In the genomic region with DNA sequence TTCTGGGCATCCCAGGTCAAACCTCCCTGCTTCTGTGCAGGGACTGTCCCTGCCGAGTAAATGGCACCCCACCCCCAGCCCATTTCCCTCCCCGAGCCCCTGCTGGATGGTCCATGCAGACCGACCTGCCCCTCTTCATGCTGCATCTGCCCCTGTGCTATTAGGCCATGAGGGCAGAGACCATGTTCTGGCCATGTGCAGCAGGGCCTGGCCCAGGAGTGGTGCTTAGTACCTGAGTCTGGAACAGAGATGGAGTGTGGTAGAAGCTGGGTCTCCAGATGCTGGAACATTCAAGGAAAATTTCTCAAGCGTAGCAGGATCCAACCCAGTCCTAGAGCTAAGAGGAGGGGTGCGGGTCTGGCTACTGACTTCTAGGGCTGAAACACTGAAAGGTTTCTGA, we compare ENCODE assay signal across 18 cellular contexts. TPM values are rescaled to one million over a fixed set of nuclear protein-coding genes. Genes with fewer than 3 reads are reported as not detected.
DNase-seq lines count a peak whose midpoint lies in the region; ATAC-seq, FAIRE-seq and TF ChIP-seq lines count a peak whose summit lies in the region.
"Had no signal": no experiment of that assay in that cellular context is flagged by ENCODE, and none has a peak within 500 bp of the region (broad histone marks: within the 10 kb centered on the region; RNA-seq: fewer than 3 reads in every experiment).

No MANE protein-coding gene starts in this region.

- peak overlapping the region; percentile 40 to 78 for H3K27ac ChIP-seq in right atrium auricular region
- H3K27ac ChIP-seq in mammary epithelial cell (ENCODE audit: insufficient read depth, low read depth, low read length), result peak overlapping the region; percentile 68
- H3K27ac ChIP-seq in kidney (ENCODE audit: low read depth in 2 of 2, low read length in 2 of 2), result no peak overlapping the region
- H3K27ac ChIP-seq in tibial artery, result peak overlapping the region; percentile 41 to 60
- H3K27ac ChIP-seq: A549, C4-2B had no signal

- CTCF ChIA-PET in mammary epithelial cell (lab: Charles Lee; ENCODE audit: low non-redundant PET), result interaction anchor here (0.6 kb wide), 1 partner anchor 92 kb away, joined by 4 read pairs; no protein-coding TSS in a partner anchor

- no peak overlapping the region for H3K4me3 ChIP-seq in right atrium auricular region
- H3K4me3 ChIP-seq in mammary epithelial cell (replicated peaks in 1 of 3; ENCODE audit: insufficient read depth in 1 of 3, low read depth in 2 of 3, low read length in 3 of 3), result no peak overlapping the region
- no peak overlapping the region for H3K4me3 ChIP-seq in kidney (ENCODE audit: low read length in 2 of 2)
- no peak overlapping the region for H3K4me3 ChIP-seq in tibial artery
- H3K4me3 ChIP-seq: A549 had no signal

- H3K27me3 ChIP-seq in right atrium auricular region (no peaks in the 10 kb centered on the region), mammary epithelial cell (ENCODE audit: insufficient read depth, low read length) (no peaks in the 10 kb centered on the region), tibial artery (no peaks in the 10 kb centered on the region)

- H3K9ac ChIP-seq in mammary epithelial cell (ENCODE audit: insufficient read depth, low read length) (no peak overlapping the region), kidney (ENCODE audit: low read length in 2 of 2) (no peak overlapping the region)

- intact Hi-C loops in left ventricle myocardium superior (cut with micrococcal nuclease), result no loop called here
- intact Hi-C loops in mammary epithelial cell (cut with micrococcal nuclease), result no loop called here
- intact Hi-C loops in kidney (cut with DNase I), result no loop called here
- intact Hi-C loops in tibial artery (cut with DNase I; ENCODE audit: low total_unique reads), result no loop called here

- BruUV-seq in mammary epithelial cell (replicated peaks; lab: Mats Ljungman, UMichigan), result no TSS peak

- 78% methylated on average over 3 of the region's 5 CpGs for WGBS in mammary epithelial cell (ENCODE audit: low coverage, missing lambda C conversion rate)

- no peaks in the 10 kb centered on the region for H4K20me1 ChIP-seq in mammary epithelial cell (ENCODE audit: insufficient read depth, low read length)

- no peaks in the 10 kb centered on the region for H3K79me2 ChIP-seq in mammary epithelial cell (ENCODE audit: insufficient read depth, low read length)

- no peak overlapping the region for H3K4me2 ChIP-seq in mammary epithelial cell (ENCODE audit: insufficient read depth, low read depth, low read length)
- H3K4me2 ChIP-seq: A549 had no signal

- dilution Hi-C loops in mammary epithelial cell (cut with HindIII; ENCODE audit: low sequenced_read_pairs), result no loop called here

- peaks cover 66% of the 10 kb centered on the region for H3K36me3 ChIP-seq in right atrium auricular region
- peaks cover 6% of the 10 kb centered on the region for H3K36me3 ChIP-seq in mammary epithelial cell (ENCODE audit: insufficient read depth, low read length)
- peaks cover 3 to 6% of the 10 kb centered on the region in 2 donors for H3K36me3 ChIP-seq in kidney (ENCODE audit: control insufficient read depth in 1 of 2, insufficient read depth in 2 of 2, low read length in 2 of 2)
- peaks cover 23 to 92% (median 89%) of the 10 kb centered on the region in 3 donors for H3K36me3 ChIP-seq in tibial artery

- peaks cover 0 to 10% of the 10 kb centered on the region in 2 donors for H3K4me1 ChIP-seq in right atrium auricular region
- H3K4me1 ChIP-seq in mammary epithelial cell (ENCODE audit: insufficient read depth, low read length), result peaks cover 32% of the 10 kb centered on the region
- no peaks in the 10 kb centered on the region for H3K4me1 ChIP-seq in kidney (ENCODE audit: control insufficient read depth in 1 of 2, insufficient read depth in 1 of 2, low read depth in 1 of 2, low read length in 2 of 2)
- peaks cover 0 to 10% (median 0%) of the 10 kb centered on the region in 4 donors for H3K4me1 ChIP-seq in tibial artery
- H3K4me1 ChIP-seq: A549, Caco-2 had no signal

- ATAC-seq in left ventricle myocardium superior, result no peak
- no peak for ATAC-seq in HG03457 (IDR thresholded peaks at IDR 0.05; ENCODE audit: unreplicated experiment)

- no peak for FAIRE-seq in kidney (lab: Jason Lieb, UNC)
- FAIRE-seq: A549, GM18507, RCC 7860 had no signal

- no peaks in the 10 kb centered on the region for H3K9me3 ChIP-seq in right atrium auricular region
- no peaks in the 10 kb centered on the region for H3K9me3 ChIP-seq in mammary epithelial cell (replicated peaks; ENCODE audit: insufficient read depth, low read length)
- no peaks in the 10 kb centered on the region for H3K9me3 ChIP-seq in kidney (ENCODE audit: control insufficient read depth in 1 of 2, low read length in 2 of 2)
- H3K9me3 ChIP-seq in tibial artery, result no peaks in the 10 kb centered on the region
- H3K9me3 ChIP-seq: A549, Caco-2 had no signal

- DNase-seq in right atrium auricular region (ENCODE audit: low spot score) (no peak), left ventricle myocardium superior (no peak), mammary epithelial cell (no peak), kidney (peak; percentile 50), tibial artery (peak in 1 of 2 donors; percentile 10), NCI-H510A treated with DMSO at 0.1 percent for 48 hours (lab: John Stamatoyannopoulos, UW) (no peak), NCI-H2081 (lab: John Stamatoyannopoulos, UW) (no peak)
- DNase-seq: Caco-2, H7, Karpas-422, NCI-H1417 treated with DMSO at 0.1 percent for 48 hours, NCI-H2029, NCI-H524 had no signal

- TF ChIP-seq CTCF in right atrium auricular region (IDR thresholded peaks at IDR 0.05) (no peak), mammary epithelial cell (conservative IDR thresholded peaks at IDR 0.05 in 1 of 2, IDR thresholded peaks at IDR 0.05 in 1 of 2; ENCODE audit: extremely low read depth in 1 of 2, insufficient read depth in 1 of 2, low read depth in 1 of 2, low read length in 2 of 2) (no peak), kidney (IDR thresholded peaks at IDR 0.05; ENCODE audit: borderline replicate concordance, extremely low read depth, insufficient read depth) (no peak), tibial artery (IDR thresholded peaks at IDR 0.05) (no peak)

- in situ Hi-C loops in mammary epithelial cell (cut with MboI; ENCODE audit: low sequenced_read_pairs in 2 of 2), result no loop called here

- no peak overlapping the region for H2AFZ ChIP-seq in mammary epithelial cell (ENCODE audit: low read depth, low read length)

RNA-seq across cellular contexts. Expression of a gene that starts 15.3 kb away (rescaled TPM):
- total RNA-seq in right atrium auricular region (100 to 1,000 TPM; 102 to 136 TPM), left ventricle myocardium superior (100 TPM), mammary epithelial cell (100 to 1,000 TPM; 231 to 360 TPM), kidney (218 TPM)
- polyA plus RNA-seq in mammary epithelial cell (359 TPM), kidney (ENCODE audit: insufficient read depth, low read depth, low replicate concordance) (155 TPM)
- 578 TPM for polyA minus RNA-seq in mammary epithelial cell

RNA-seq across cellular contexts. Expression of a gene that starts 33.3 kb away (rescaled TPM):
- total RNA-seq in right atrium auricular region (10 to 100 TPM; 22.1 to 32.1 TPM), left ventricle myocardium superior (32.9 TPM), mammary epithelial cell (10 to 100 TPM; 33.3 to 42.1 TPM), kidney (31.7 TPM)
- polyA plus RNA-seq in mammary epithelial cell (29.7 TPM), kidney (ENCODE audit: insufficient read depth, low read depth, low replicate concordance) (27.5 TPM)
- polyA minus RNA-seq in mammary epithelial cell, result 47.5 TPM

RNA-seq across cellular contexts. Expression of a gene that starts 33.8 kb away (rescaled TPM):
- total RNA-seq in right atrium auricular region (100 to 1,000 TPM; 113 to 120 TPM), left ventricle myocardium superior (210 TPM), mammary epithelial cell (10 to 100 TPM; 42.3 to 57.2 TPM), kidney (70.7 TPM)
- polyA plus RNA-seq in mammary epithelial cell (52.6 TPM), kidney (ENCODE audit: insufficient read depth, low read depth, low replicate concordance) (215 TPM)
- polyA minus RNA-seq in mammary epithelial cell, result 44.4 TPM

RNA-seq across cellular contexts. Expression of a gene that starts 40.1 kb away (rescaled TPM):
- total RNA-seq in right atrium auricular region (100 to 1,000 TPM; 128 to 140 TPM), left ventricle myocardium superior (155 TPM), mammary epithelial cell (100 to 1,000 TPM; 110 to 163 TPM), kidney (96.1 TPM)
- polyA plus RNA-seq in mammary epithelial cell (176 TPM), kidney (ENCODE audit: insufficient read depth, low read depth, low replicate concordance) (89.1 TPM)
- 203 TPM for polyA minus RNA-seq in mammary epithelial cell

RNA-seq across cellular contexts. Expression of a gene that starts 54.5 kb away (rescaled TPM):
- total RNA-seq in right atrium auricular region (10 to 100 TPM; 35.2 to 63.6 TPM), left ventricle myocardium superior (31.4 TPM), mammary epithelial cell (10 to 100 TPM; 23.7 to 27.3 TPM), kidney (91.6 TPM)
- polyA plus RNA-seq in mammary epithelial cell (14.2 TPM), kidney (ENCODE audit: insufficient read depth, low read depth, low replicate concordance) (30.9 TPM)
- 71.7 TPM for polyA minus RNA-seq in mammary epithelial cell

Comparison
In these comparisons a context has a peak if more than half of its experiments do, and no peak if none do; other contexts are left out.
1. H3K27ac ChIP-seq: peak in right atrium auricular region (2 of 2), mammary epithelial cell (single experiment) and tibial artery (2 of 2); none in kidney (0 of 2).